17 cellular contexts compared by ENCODE assay signal in genomic region chr20:2162125-2162822, GRCh38.
"Had no signal": no experiment of that assay in that cellular context is flagged by ENCODE, and none has a peak within 500 bp of the region (broad histone marks: within the 10 kb centered on the region; RNA-seq: fewer than 3 reads in every experiment).

No MANE protein-coding gene starts in this region.

- H3K27me3 ChIP-seq: tibial artery had no signal

- ATAC-seq: effector memory CD8-positive, alpha-beta T cell; naive thymus-derived CD4-positive, alpha-beta T cell; stimulated activated naive CD8-positive, alpha-beta T cell treated with anti-CD3 and anti-CD28 coated beads, Interleukin-15, Interleukin-2, amounts not matched to agents 100 U/mL and 50 U/mL, for 24 hours had no signal

- H3K36me3 ChIP-seq: cardiac muscle cell, left ventricle myocardium inferior, tibial artery had no signal

- DNase-seq: activated B cell treated with CpG ODN at 0.5 μM for 24 hours; activated CD4-positive, alpha-beta memory T cell treated with anti-CD3 and anti-CD28 coated beads for 36 hours; activated CD4-positive, alpha-beta T cell treated with anti-CD3 and anti-CD28 coated beads for 4 hours; activated naive CD4-positive, alpha-beta T cell; activated naive CD8-positive, alpha-beta T cell treated with anti-CD3 and anti-CD28 coated beads for 36 hours; activated T-cell treated with anti-CD3 and anti-CD28 coated beads for 4 hours; amniotic stem cell; effector memory CD8-positive, alpha-beta T cell; foreskin melanocyte; left ventricle myocardium inferior; naive thymus-derived CD4-positive, alpha-beta T cell; posterior cingulate gyrus; stimulated activated CD4-positive, alpha-beta T cell treated with anti-CD3 and anti-CD28 coated beads, Interleukin-2, amount 100 ng/mL, for 24 hours; stimulated activated naive CD8-positive, alpha-beta T cell treated with anti-CD3 and anti-CD28 coated beads, Interleukin-15, Interleukin-2, amounts not matched to agents 100 U/mL and 50 U/mL, for 24 hours had no signal

- H3K4me3 ChIP-seq: cardiac muscle cell, left ventricle myocardium inferior, tibial artery had no signal

- H3K27ac ChIP-seq: cardiac muscle cell, left ventricle myocardium inferior, tibial artery had no signal

- H3K9me3 Mint-ChIP-seq: activated B cell treated with CpG ODN at 0.5 μM for 24 hours; activated CD4-positive, alpha-beta memory T cell treated with anti-CD3 and anti-CD28 coated beads for 36 hours; activated naive CD8-positive, alpha-beta T cell treated with anti-CD3 and anti-CD28 coated beads for 36 hours; effector memory CD8-positive, alpha-beta T cell; memory B cell had no signal

- H3K27me3 Mint-ChIP-seq: activated CD4-positive, alpha-beta memory T cell treated with anti-CD3 and anti-CD28 coated beads for 36 hours; activated naive CD8-positive, alpha-beta T cell treated with anti-CD3 and anti-CD28 coated beads for 36 hours; naive thymus-derived CD4-positive, alpha-beta T cell had no signal

- H3K4me1 Mint-ChIP-seq: activated B cell treated with CpG ODN at 0.5 μM for 24 hours; activated naive CD8-positive, alpha-beta T cell treated with anti-CD3 and anti-CD28 coated beads for 36 hours; memory B cell; naive thymus-derived CD4-positive, alpha-beta T cell had no signal

- H3K27ac Mint-ChIP-seq: activated B cell treated with CpG ODN at 0.5 μM for 24 hours; activated CD4-positive, alpha-beta memory T cell treated with anti-CD3 and anti-CD28 coated beads for 36 hours; activated naive CD8-positive, alpha-beta T cell treated with anti-CD3 and anti-CD28 coated beads for 36 hours; effector memory CD8-positive, alpha-beta T cell; memory B cell; naive thymus-derived CD4-positive, alpha-beta T cell had no signal

- H3K4me1 ChIP-seq: left ventricle myocardium inferior, tibial artery had no signal

- H3K9me3 ChIP-seq: left ventricle myocardium inferior, tibial artery had no signal

- H3K4me3 Mint-ChIP-seq: activated B cell treated with CpG ODN at 0.5 μM for 24 hours; activated CD4-positive, alpha-beta memory T cell treated with anti-CD3 and anti-CD28 coated beads for 36 hours; activated naive CD8-positive, alpha-beta T cell treated with anti-CD3 and anti-CD28 coated beads for 36 hours; effector memory CD8-positive, alpha-beta T cell; memory B cell; naive thymus-derived CD4-positive, alpha-beta T cell had no signal

- H3K36me3 Mint-ChIP-seq: activated CD4-positive, alpha-beta memory T cell treated with anti-CD3 and anti-CD28 coated beads for 36 hours; activated naive CD8-positive, alpha-beta T cell treated with anti-CD3 and anti-CD28 coated beads for 36 hours; memory B cell; naive thymus-derived CD4-positive, alpha-beta T cell had no signal
